In the genomic region with DNA sequence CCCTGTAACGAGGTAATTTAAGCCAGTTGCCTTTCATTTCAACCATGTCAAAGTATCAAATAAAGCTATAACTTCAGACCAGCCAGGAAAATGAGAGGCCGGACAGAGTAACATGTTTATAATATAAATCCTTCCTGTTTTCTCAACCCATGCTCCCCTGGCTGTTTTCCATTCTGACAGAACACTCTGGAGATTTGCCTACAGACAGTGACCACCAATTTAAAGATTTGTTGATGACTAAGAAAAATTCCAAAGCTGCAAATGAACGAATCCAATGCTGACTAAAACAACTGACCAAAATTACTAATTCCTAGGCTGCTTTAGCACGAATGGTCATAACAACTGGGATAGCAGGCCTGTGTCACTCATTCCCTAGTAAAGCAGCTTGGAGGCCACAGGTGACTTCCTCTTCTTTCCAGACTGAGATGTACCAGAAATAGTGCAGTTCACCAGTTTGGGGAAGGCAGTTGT, we compare ENCODE assay signal across 9 cellular contexts.
A peak's percentile ranks its signal among the peaks of the same experiment; 100 is the strongest.
DNase-seq lines count a peak whose midpoint lies in the region; ATAC-seq and TF ChIP-seq lines count a peak whose summit lies in the region.
"Had no signal": no experiment of that assay in that cellular context is flagged by ENCODE, and none has a peak within 500 bp of the region (broad histone marks: within the 10 kb centered on the region; RNA-seq: fewer than 3 reads in every experiment).

No MANE protein-coding gene starts in this region.

- no peak for DNase-seq in Caco-2
- DNase-seq in RKO (ENCODE audit: low spot score) = peak; percentile 59
- no peak for DNase-seq in NCI-H2107 treated with DMSO at 0.1 percent for 48 hours (lab: John Stamatoyannopoulos, UW; ENCODE audit: unreplicated experiment)
- no peak for DNase-seq in effector memory CD4-positive, alpha-beta T cell
- DNase-seq in stimulated activated CD4-positive, alpha-beta T cell treated with anti-CD3 and anti-CD28 coated beads, Interleukin-2, amount 100 ng/mL, for 48 hours = no peak
- DNase-seq: activated T-cell treated with anti-CD3 and anti-CD28 coated beads, Interleukin-2, amount 50 U/mL, for 4 hours had no signal

- WGBS in esophagus, 2 donors = 18 to 33% methylated on average over 4 of the region's 4 CpGs

- H3K9me3 ChIP-seq in Caco-2 = no peaks in the 10 kb centered on the region
- no peaks in the 10 kb centered on the region for H3K9me3 ChIP-seq in esophagus (ENCODE audit: control insufficient read depth in 2 of 2, insufficient read depth in 1 of 2, low read depth in 1 of 2, low read length in 1 of 2)
- H3K9me3 ChIP-seq in parathyroid adenoma (ENCODE audit: control insufficient read depth, low read length) = no peaks in the 10 kb centered on the region
- no peaks in the 10 kb centered on the region for H3K9me3 ChIP-seq in effector memory CD4-positive, alpha-beta T cell (ENCODE audit: control insufficient read depth, low read length)

- CTCF ChIA-PET in Caco-2 (lab: Charles Lee) = no interaction called here

- H2AFZ ChIP-seq in parathyroid adenoma = peak overlapping the region; percentile 28

- H3K4me1 ChIP-seq in Caco-2 = peaks cover 60% of the 10 kb centered on the region
- H3K4me1 ChIP-seq in esophagus (ENCODE audit: control insufficient read depth in 2 of 2, insufficient read depth in 2 of 2, low read length in 1 of 2) = peaks cover 2 to 3% of the 10 kb centered on the region in 2 donors
- H3K4me1 ChIP-seq in parathyroid adenoma = peaks cover 56% of the 10 kb centered on the region
- peaks cover 14% of the 10 kb centered on the region for H3K4me1 ChIP-seq in effector memory CD4-positive, alpha-beta T cell (ENCODE audit: control insufficient read depth, insufficient read depth, low read length, poor library complexity, severe bottlenecking)

- H3K79me2 ChIP-seq in parathyroid adenoma = peaks cover 2% of the 10 kb centered on the region

- H3K4me3 ChIP-seq in Caco-2 (ENCODE audit: low read depth, low read length) = no peak overlapping the region
- no peak overlapping the region for H3K4me3 ChIP-seq in esophagus (ENCODE audit: low read depth in 1 of 2, low read length in 2 of 2)
- H3K4me3 ChIP-seq in parathyroid adenoma (ENCODE audit: low read depth, low read length) = peak overlapping the region; percentile 43
- H3K4me3 ChIP-seq in effector memory CD4-positive, alpha-beta T cell (ENCODE audit: insufficient read depth, low read depth, low read length, poor library complexity, severe bottlenecking) = no peak overlapping the region

- BruUV-seq in Caco-2 (replicated peaks; lab: Mats Ljungman, UMichigan) = no TSS peak

- intact Hi-C loops in Caco-2 (cut with micrococcal nuclease; ENCODE audit: unreplicated experiment) = loop anchor here (1.0 to 5.0 kb wide), 4 partner anchors 17 to 124 kb away; no protein-coding TSS in a partner anchor

- H3K4me3 Mint-ChIP-seq in Caco-2 (ENCODE audit: unreplicated experiment) = no peak overlapping the region
- H3K4me3 Mint-ChIP-seq: activated T-cell treated with anti-CD3 and anti-CD28 coated beads, Interleukin-2, amount 50 U/mL, for 4 hours had no signal

- H3K9me3 Mint-ChIP-seq in Caco-2 (ENCODE audit: unreplicated experiment) = no peaks in the 10 kb centered on the region
- H3K9me3 Mint-ChIP-seq: activated T-cell treated with anti-CD3 and anti-CD28 coated beads, Interleukin-2, amount 50 U/mL, for 4 hours had no signal

- H3K4me2 ChIP-seq in parathyroid adenoma (ENCODE audit: low read length) = peak overlapping the region; percentile 68

- H3K36me3 Mint-ChIP-seq in Caco-2 (ENCODE audit: insufficient read depth, unreplicated experiment) = peaks cover 7% of the 10 kb centered on the region

- H3K4me1 Mint-ChIP-seq in Caco-2 (ENCODE audit: low read depth, unreplicated experiment) = peaks cover 57% of the 10 kb centered on the region

- no peak for TF ChIP-seq CTCF in Caco-2 (IDR thresholded peaks at IDR 0.05; ENCODE audit: insufficient read depth in 1 of 2, low read depth in 1 of 2, low read length in 1 of 2, severe bottlenecking in 1 of 2, unreplicated experiment in 1 of 2)
- TF ChIP-seq CTCF in parathyroid adenoma (IDR thresholded peaks at IDR 0.05) = no peak

- H3K27me3 Mint-ChIP-seq in Caco-2 (ENCODE audit: insufficient read depth, unreplicated experiment) = no peaks in the 10 kb centered on the region

- H3K27ac ChIP-seq in esophagus (ENCODE audit: low read depth in 2 of 2, low read length in 1 of 2) = peak overlapping the region; percentile 82 to 85
- peak overlapping the region; percentile 98 for H3K27ac ChIP-seq in parathyroid adenoma
- H3K27ac ChIP-seq in effector memory CD4-positive, alpha-beta T cell (ENCODE audit: insufficient read depth, low read length, poor library complexity, severe bottlenecking) = no peak overlapping the region

- POLR2A ChIA-PET in Caco-2 (lab: Charles Lee) = interaction anchor here (0.6 kb wide), 1 partner anchor 176 kb away, joined by 3 read pairs; no protein-coding TSS in a partner anchor

- no peak for ATAC-seq in GM18502 (IDR thresholded peaks at IDR 0.05; ENCODE audit: poor library complexity, unreplicated experiment)
- ATAC-seq: activated T-cell treated with anti-CD3 and anti-CD28 coated beads, Interleukin-2, amount 50 U/mL, for 4 hours had no signal

- no peak overlapping the region for H3K9ac ChIP-seq in parathyroid adenoma

- H3K27ac Mint-ChIP-seq in Caco-2 (ENCODE audit: unreplicated experiment) = peak overlapping the region; percentile 96

- H3K27me3 ChIP-seq in Caco-2 (replicated peaks; ENCODE audit: control insufficient read depth, insufficient read depth, low read length) (no peaks in the 10 kb centered on the region), esophagus (ENCODE audit: control insufficient read depth in 1 of 2, insufficient read depth in 2 of 2, low read length in 2 of 2) (no peaks in the 10 kb centered on the region), parathyroid adenoma (ENCODE audit: control insufficient read depth, insufficient read depth, low read length) (no peaks in the 10 kb centered on the region)
- no peaks in the 10 kb centered on the region for H3K27me3 ChIP-seq in effector memory CD4-positive, alpha-beta T cell (replicated peaks; ENCODE audit: control insufficient read depth, insufficient read depth, low read length, poor library complexity, severe bottlenecking)

- no peaks in the 10 kb centered on the region for H3K36me3 ChIP-seq in Caco-2 (ENCODE audit: control insufficient read depth, insufficient read depth, low read length)
- H3K36me3 ChIP-seq in esophagus (ENCODE audit: control insufficient read depth in 2 of 2, insufficient read depth in 2 of 2, low read length in 1 of 2) = no peaks in the 10 kb centered on the region
- H3K36me3 ChIP-seq in parathyroid adenoma (ENCODE audit: control insufficient read depth, insufficient read depth, low read length) = no peaks in the 10 kb centered on the region
- no peaks in the 10 kb centered on the region for H3K36me3 ChIP-seq in effector memory CD4-positive, alpha-beta T cell (ENCODE audit: control insufficient read depth, insufficient read depth, low read length)
